In the genomic region with DNA sequence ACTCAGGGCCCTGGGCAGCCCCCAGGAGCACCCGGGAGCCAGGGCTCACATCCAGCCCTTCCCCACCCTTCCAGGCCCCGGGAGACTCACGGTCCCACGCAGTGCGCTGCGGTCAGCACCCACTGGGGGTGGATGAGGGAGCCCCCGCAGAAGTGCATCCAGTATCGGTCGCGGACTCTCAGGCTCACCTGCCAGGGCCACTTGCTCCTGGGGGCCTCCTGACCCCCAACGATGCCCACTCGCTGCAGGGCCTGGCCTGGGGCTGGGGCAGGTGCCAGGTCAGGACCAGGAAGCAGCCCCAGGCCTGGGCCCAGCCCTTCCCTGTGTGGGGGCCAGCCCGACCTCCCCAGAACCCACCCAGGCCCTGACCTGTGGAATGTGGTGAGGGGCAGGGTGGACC, we compare ENCODE assay signal across 10 cellular contexts. TPM values are rescaled to one million over a fixed set of nuclear protein-coding genes. Genes with fewer than 3 reads are reported as not detected.
"Had no signal": no experiment of that assay in that cellular context is flagged by ENCODE, and none has a peak within 500 bp of the region (broad histone marks: within the 10 kb centered on the region; RNA-seq: fewer than 3 reads in every experiment).

No MANE protein-coding gene starts in this region.

RNA-seq across cellular contexts. Expression of a gene that starts 0.5 kb away (rescaled TPM):
- total RNA-seq: neural crest cell, osteocyte, progenitor cell of endocrine pancreas, renal cortical epithelial cell, smooth muscle cell had no signal
- polyA plus RNA-seq: naive thymus-derived CD4-positive, alpha-beta T cell; smooth muscle cell had no signal

RNA-seq across cellular contexts. Expression of a gene that starts 4.4 kb away (rescaled TPM):
- total RNA-seq: naive thymus-derived CD4-positive, alpha-beta T cell; neural crest cell; osteocyte; progenitor cell of endocrine pancreas; psoas muscle; renal cortical epithelial cell; smooth muscle cell; urinary bladder had no signal
- polyA plus RNA-seq: naive thymus-derived CD4-positive, alpha-beta T cell; right cardiac atrium; smooth muscle cell had no signal

RNA-seq across cellular contexts. Expression of a gene that starts 11.0 kb away (rescaled TPM):
- total RNA-seq: neural crest cell, osteocyte, progenitor cell of endocrine pancreas, renal cortical epithelial cell, smooth muscle cell had no signal
- polyA plus RNA-seq: naive thymus-derived CD4-positive, alpha-beta T cell; smooth muscle cell had no signal

RNA-seq across cellular contexts. Expression of a gene that starts 26.4 kb away (rescaled TPM):
- total RNA-seq: naive thymus-derived CD4-positive, alpha-beta T cell; neural crest cell; osteocyte; progenitor cell of endocrine pancreas; renal cortical epithelial cell; right lobe of liver; smooth muscle cell had no signal
- polyA plus RNA-seq: naive thymus-derived CD4-positive, alpha-beta T cell; smooth muscle cell had no signal
